Comparison of ENCODE assay signal across 8 cellular contexts in the genomic region with DNA sequence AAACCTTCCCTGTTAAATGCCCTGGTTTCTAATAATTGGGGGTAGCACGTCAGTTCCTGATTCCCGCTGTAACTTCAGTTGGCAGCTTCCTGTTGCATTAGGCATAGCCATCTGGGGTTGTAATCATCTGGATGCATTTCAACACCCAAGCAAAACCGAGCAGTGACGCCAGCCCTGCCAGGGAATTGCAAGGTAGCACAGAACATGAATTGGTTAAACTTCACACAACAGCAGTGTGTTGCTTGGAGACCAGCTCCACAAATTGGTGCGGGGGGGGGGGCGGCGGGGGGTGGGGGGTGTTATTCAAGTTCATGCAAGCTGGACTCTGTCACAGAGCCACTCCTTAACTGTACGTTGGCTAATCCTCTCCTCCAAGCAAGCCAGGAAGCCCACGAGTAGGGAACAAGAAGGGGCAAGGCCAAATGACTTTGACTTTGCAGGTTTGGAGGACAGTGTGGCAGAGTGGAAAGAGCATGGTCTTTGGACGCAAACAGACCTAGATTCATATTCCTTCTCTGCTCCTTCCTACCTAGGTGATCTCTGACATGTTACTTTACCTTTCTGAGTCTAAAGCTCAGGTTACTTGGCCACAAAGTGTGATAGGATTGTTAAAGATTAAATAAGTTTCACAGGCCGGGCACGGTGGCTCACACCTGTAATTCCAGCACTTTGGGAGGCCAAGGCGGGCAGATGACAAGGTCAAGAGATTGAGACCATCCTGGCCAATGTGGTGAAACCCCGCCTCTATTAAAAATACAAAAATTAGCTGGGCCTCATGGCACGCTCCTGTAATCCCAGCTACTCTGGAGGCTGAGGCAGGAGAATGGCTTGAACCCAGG. TPM values are rescaled to one million over a fixed set of nuclear protein-coding genes. Genes with fewer than 3 reads are reported as not detected.
DNase-seq lines count a peak whose midpoint lies in the region; ATAC-seq, FAIRE-seq and TF ChIP-seq lines count a peak whose summit lies in the region.

No MANE protein-coding gene starts in this region.

- H4K20me1 ChIP-seq in GM23248 (ENCODE audit: insufficient read depth): no peaks in the 10 kb centered on the region

- H3K9ac ChIP-seq in GM23248 (peak overlapping the region; percentile 42; the same call in 1 of the 2 replicates), subcutaneous abdominal adipose tissue (ENCODE audit: low read length in 5 of 5) (no peak overlapping the region)

- H3K9me2 ChIP-seq in GM23248 (ENCODE audit: insufficient read depth): no peaks in the 10 kb centered on the region

- ATAC-seq in left lobe of liver (peak; percentile 88), GM19351 (IDR thresholded peaks at IDR 0.05; ENCODE audit: unreplicated experiment) (no peak), HG03442 (IDR thresholded peaks at IDR 0.05; ENCODE audit: unreplicated experiment) (no peak)

- H3K4me1 ChIP-seq in GM23248 (ENCODE audit: insufficient read depth) (no peaks in the 10 kb centered on the region), subcutaneous abdominal adipose tissue (ENCODE audit: control insufficient read depth in 5 of 5, insufficient read depth in 5 of 5, low read length in 5 of 5) (peaks cover 2 to 24% (median 14%) of the 10 kb centered on the region in 5 donors)

- no peaks in the 10 kb centered on the region for H3K9me3 ChIP-seq in GM23248 (ENCODE audit: low read depth)
- no peaks in the 10 kb centered on the region for H3K9me3 ChIP-seq in subcutaneous abdominal adipose tissue (ENCODE audit: control insufficient read depth in 5 of 5, low read length in 5 of 5)

- H3K4me3 ChIP-seq in GM23248 (no peak overlapping the region), bronchial epithelial cell (ENCODE audit: low read depth, low read length) (no peak overlapping the region), subcutaneous abdominal adipose tissue (ENCODE audit: low read depth in 1 of 5, low read length in 5 of 5) (peak overlapping the region in 3 of 5 donors; percentile 32 to 38 (median 36))

- no peaks in the 10 kb centered on the region for H3K79me2 ChIP-seq in GM23248 (ENCODE audit: insufficient read depth)

- TF ChIP-seq CTCF in bronchial epithelial cell (IDR thresholded peaks at IDR 0.05; ENCODE audit: insufficient read depth, low read length, severe bottlenecking): no peak

- 33 to 36% methylated on average over 15 of the region's 15 CpGs for WGBS in GM23248 (ENCODE audit: low coverage in 1 of 2, low lambda C conversion rate in 2 of 2, missing lambda C conversion rate in 2 of 2), 2 experiments

- peak overlapping the region; percentile 87 for H2AFZ ChIP-seq in GM23248

- no peaks in the 10 kb centered on the region for H3F3A ChIP-seq in GM23248 (ENCODE audit: insufficient read depth)

- H3K27ac ChIP-seq in GM23248 (peak overlapping the region; percentile 39), subcutaneous abdominal adipose tissue (ENCODE audit: low read depth, low read length) (no peak overlapping the region)

- no peaks in the 10 kb centered on the region for H3K36me3 ChIP-seq in GM23248 (ENCODE audit: low read depth)
- H3K36me3 ChIP-seq in bronchial epithelial cell (ENCODE audit: control insufficient read depth, insufficient read depth, low read length): no peaks in the 10 kb centered on the region
- H3K36me3 ChIP-seq in subcutaneous abdominal adipose tissue (ENCODE audit: control insufficient read depth in 5 of 5, insufficient read depth in 5 of 5, low read length in 5 of 5): no peaks in the 10 kb centered on the region

- H3K27me3 ChIP-seq in GM23248 (replicated peaks; ENCODE audit: insufficient read depth): no peaks in the 10 kb centered on the region
- H3K27me3 ChIP-seq in bronchial epithelial cell (ENCODE audit: control insufficient read depth, insufficient read depth, low read length): no peaks in the 10 kb centered on the region
- H3K27me3 ChIP-seq in subcutaneous abdominal adipose tissue (ENCODE audit: control insufficient read depth in 5 of 5, insufficient read depth in 4 of 5, low read length in 5 of 5): no peaks in the 10 kb centered on the region

- FAIRE-seq in bronchial epithelial cell (lab: Jason Lieb, UNC): no peak

- DNase-seq in GM23248 (peak; percentile 94), NCI-H510A treated with DMSO at 0.1 percent for 48 hours (lab: John Stamatoyannopoulos, UW) (peak; percentile 19), bronchial epithelial cell (ENCODE audit: low read depth) (peak; percentile 99), left lobe of liver (ENCODE audit: low spot score) (peak; percentile 86), NCI-H187 (lab: John Stamatoyannopoulos, UW) (no peak)

- peak overlapping the region; percentile 8 for H3K4me2 ChIP-seq in GM23248 (ENCODE audit: unreplicated experiment)

- in situ Hi-C loops in GM23248 (cut with MboI): no loop called here

RNA-seq across cellular contexts. Expression of a gene that starts 4.7 kb away (rescaled TPM):
- total RNA-seq in GM23248 (2014; rRNA removed; shearing (Covaris generic)): 0.11 TPM in 1 of 2 replicates, not detected in the other
- polyA plus RNA-seq in GM23248 (2016; fragmentation: Nextera tagmentation; extraction: Ambion mirVana): not detected in 2 replicates
- total RNA-seq in bronchial epithelial cell (under 0.01 TPM in 1 of 2 replicates, not detected in the other), left lobe of liver (0.25 TPM)

RNA-seq across cellular contexts. Expression of a gene that starts 25.7 kb away (rescaled TPM):
- total RNA-seq in GM23248 (2014; rRNA removed; shearing (Covaris generic)): 14.3 and 28.7 TPM in 2 replicates
- 1.7 and 3.3 TPM in 2 replicates for polyA plus RNA-seq in GM23248 (2016; fragmentation: Nextera tagmentation; extraction: Ambion mirVana)
- total RNA-seq in bronchial epithelial cell: 3.6 and 4.5 TPM in 2 replicates
- total RNA-seq in left lobe of liver: 17.0 TPM

RNA-seq across cellular contexts. Expression of a gene that starts 25.7 kb away (rescaled TPM):
- 73.3 and 81.6 TPM in 2 replicates for total RNA-seq in GM23248 (2014; rRNA removed; shearing (Covaris generic))
- 31.3 and 35.9 TPM in 2 replicates for polyA plus RNA-seq in GM23248 (2016; fragmentation: Nextera tagmentation; extraction: Ambion mirVana)
- total RNA-seq in bronchial epithelial cell: 58.2 and 78.0 TPM in 2 replicates
- 23.7 TPM for total RNA-seq in left lobe of liver

Comparison
In these comparisons a context has a peak if more than half of its experiments do, and no peak if none do; other contexts are left out.
1. DNase-seq: peak in GM23248 (single experiment), NCI-H510A treated with DMSO at 0.1 percent for 48 hours (single experiment), bronchial epithelial cell (single experiment) and left lobe of liver (single experiment); none in NCI-H187 (0 of 2).
2. H3K4me3 ChIP-seq: peak in subcutaneous abdominal adipose tissue (3 of 5); none in GM23248 (single experiment) and bronchial epithelial cell (single experiment).